In the genomic region with DNA sequence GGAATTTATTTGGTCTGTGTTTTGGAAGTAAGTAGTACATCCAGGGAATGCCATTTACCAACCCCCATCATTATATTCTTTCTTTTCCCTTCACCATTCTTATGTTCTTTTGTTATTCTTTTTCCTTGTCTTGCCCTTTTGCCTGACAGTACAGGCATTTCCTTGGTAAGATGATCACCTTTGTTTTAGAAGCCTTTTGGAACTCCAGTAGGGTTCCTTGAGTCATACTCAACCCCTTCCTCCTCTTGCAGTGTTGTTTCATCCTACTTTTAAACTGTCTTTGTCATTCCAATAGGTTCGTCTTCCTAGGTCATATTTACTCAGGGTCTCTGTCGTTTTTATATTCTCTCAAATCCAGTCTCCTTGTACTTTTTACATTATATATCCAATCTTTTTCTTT, we compare ENCODE assay signal across 1 cellular context.
TF ChIP-seq lines count a peak whose summit lies in the region.

No MANE protein-coding gene starts in this region.

TF ChIP-seq in H1, 55 proteins besides CTCF, POLR2A, EP300 and RAD21:
- no peak for TF ChIP-seq CBX5 (IDR thresholded peaks at IDR 0.05; ENCODE audit: low read depth, low read length)
- no peak for TF ChIP-seq BACH1 (IDR thresholded peaks at IDR 0.05; ENCODE audit: low read length)
- TF ChIP-seq GABPA (IDR thresholded peaks at IDR 0.05; ENCODE audit: borderline replicate concordance, insufficient read depth, low read length): no peak
- no peak for TF ChIP-seq SIRT6 (IDR thresholded peaks at IDR 0.05; ENCODE audit: low read length)
- no peak for TF ChIP-seq NANOG (IDR thresholded peaks at IDR 0.05; ENCODE audit: insufficient read depth, low read depth, low read length, poor library complexity, severe bottlenecking)
- no peak for TF ChIP-seq YY1 (IDR thresholded peaks at IDR 0.05; ENCODE audit: low read depth, low read length)
- TF ChIP-seq SP2 (IDR thresholded peaks at IDR 0.05; ENCODE audit: low read length): no peak
- TF ChIP-seq TEAD4 (IDR thresholded peaks at IDR 0.05; ENCODE audit: low read depth, low read length): no peak
- no peak for TF ChIP-seq CTBP2 (IDR thresholded peaks at IDR 0.05; ENCODE audit: borderline replicate concordance, insufficient read depth, insufficient read length, low read length)
- TF ChIP-seq, protein P1, sequence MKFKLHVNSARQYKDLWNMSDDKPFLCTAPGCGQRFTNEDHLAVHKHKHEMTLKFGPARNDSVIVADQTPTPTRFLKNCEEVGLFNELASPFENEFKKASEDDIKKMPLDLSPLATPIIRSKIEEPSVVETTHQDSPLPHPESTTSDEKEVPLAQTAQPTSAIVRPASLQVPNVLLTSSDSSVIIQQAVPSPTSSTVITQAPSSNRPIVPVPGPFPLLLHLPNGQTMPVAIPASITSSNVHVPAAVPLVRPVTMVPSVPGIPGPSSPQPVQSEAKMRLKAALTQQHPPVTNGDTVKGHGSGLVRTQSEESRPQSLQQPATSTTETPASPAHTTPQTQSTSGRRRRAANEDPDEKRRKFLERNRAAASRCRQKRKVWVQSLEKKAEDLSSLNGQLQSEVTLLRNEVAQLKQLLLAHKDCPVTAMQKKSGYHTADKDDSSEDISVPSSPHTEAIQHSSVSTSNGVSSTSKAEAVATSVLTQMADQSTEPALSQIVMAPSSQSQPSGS (IDR thresholded peaks at IDR 0.05; ENCODE audit: low read length): no peak
- no peak for TF ChIP-seq KDM5A (IDR thresholded peaks at IDR 0.05; ENCODE audit: low read length)
- TF ChIP-seq, protein P2, sequence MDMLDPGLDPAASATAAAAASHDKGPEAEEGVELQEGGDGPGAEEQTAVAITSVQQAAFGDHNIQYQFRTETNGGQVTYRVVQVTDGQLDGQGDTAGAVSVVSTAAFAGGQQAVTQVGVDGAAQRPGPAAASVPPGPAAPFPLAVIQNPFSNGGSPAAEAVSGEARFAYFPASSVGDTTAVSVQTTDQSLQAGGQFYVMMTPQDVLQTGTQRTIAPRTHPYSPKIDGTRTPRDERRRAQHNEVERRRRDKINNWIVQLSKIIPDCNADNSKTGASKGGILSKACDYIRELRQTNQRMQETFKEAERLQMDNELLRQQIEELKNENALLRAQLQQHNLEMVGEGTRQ (IDR thresholded peaks at IDR 0.05; ENCODE audit: low read length): no peak
- no peak for TF ChIP-seq BCL11A (IDR thresholded peaks at IDR 0.05; ENCODE audit: low read depth in 2 of 2, low read length in 2 of 2)
- no peak for TF ChIP-seq SAP30 (IDR thresholded peaks at IDR 0.05; ENCODE audit: insufficient read depth, insufficient replicate concordance, low read length)
- TF ChIP-seq SP4 (IDR thresholded peaks at IDR 0.05; ENCODE audit: low read length): no peak
- no peak for TF ChIP-seq KDM1A (IDR thresholded peaks at IDR 0.05; ENCODE audit: borderline replicate concordance, low read length)
- no peak for TF ChIP-seq CREB1 (IDR thresholded peaks at IDR 0.05)
